In genomic region chr4:189096108-189096507, GRCh38 we compare ENCODE assay signal across 34 cellular contexts.
"Had no signal": no experiment of that assay in that cellular context is flagged by ENCODE, and none has a peak within 500 bp of the region (broad histone marks: within the 10 kb centered on the region; RNA-seq: fewer than 3 reads in every experiment).

No MANE protein-coding gene starts in this region.

- H3K4me3 ChIP-seq: adrenal gland, body of pancreas, breast epithelium had no signal

- ATAC-seq: activated CD4-positive, alpha-beta T cell treated with anti-CD3 and anti-CD28 coated beads for 36 hours; activated CD4-positive, CD25-positive, alpha-beta regulatory T cell treated with anti-CD3 and anti-CD28 coated beads, Interleukin-2, amount 50 U/mL, for 24 hours; activated CD8-positive, alpha-beta memory T cell treated with anti-CD3 and anti-CD28 coated beads, Interleukin-2, amount 10 ng/mL, durations not matched to agents 7 days and 5 days; activated CD8-positive, alpha-beta T cell treated with anti-CD3 and anti-CD28 coated beads, Interleukin-2, amount 10 ng/mL, durations not matched to agents 7 days and 5 days; activated naive CD4-positive, alpha-beta T cell treated with anti-CD3 and anti-CD28 coated beads, Interleukin-2, amount 50 U/mL, for 72 hours; activated T-cell treated with anti-CD3 and anti-CD28 coated beads, Interleukin-2, amount 50 U/mL, for 4 hours; activated T-cell treated with anti-CD3 and anti-CD28 coated beads, Interleukin-2, amount 50 U/mL, for 72 hours; activated T-helper 17 cell treated with anti-CD3 and anti-CD28 coated beads, Interleukin-2, amount 50 U/mL, for 72 hours; body of pancreas had no signal

- H3K36me3 ChIP-seq: adrenal gland, brain microvascular endothelial cell, breast epithelium, WERI-Rb-1 had no signal

- H3K27me3 ChIP-seq: adrenal gland, body of pancreas, brain microvascular endothelial cell, breast epithelium had no signal

- H3K9me3 ChIP-seq: adrenal gland, body of pancreas, breast epithelium had no signal

- DNase-seq: activated CD4-positive, alpha-beta memory T cell treated with anti-CD3 and anti-CD28 coated beads for 36 hours; activated CD4-positive, alpha-beta T cell treated with anti-CD3 and anti-CD28 coated beads for 1 hour; activated CD4-positive, alpha-beta T cell treated with anti-CD3 and anti-CD28 coated beads for 36 hours; activated CD4-positive, alpha-beta T cell treated with anti-CD3 and anti-CD28 coated beads for 48 hours; activated CD4-positive, alpha-beta T cell treated with anti-CD3 and anti-CD28 coated beads, Interleukin-2, amount 50 U/mL, for 1 hour; activated CD4-positive, alpha-beta T cell treated with anti-CD3 and anti-CD28 coated beads, Interleukin-2, amount 50 U/mL, for 4 hours; activated CD4-positive, CD25-positive, alpha-beta regulatory T cell; activated CD8-positive, alpha-beta memory T cell treated with anti-CD3 and anti-CD28 coated beads for 24 hours; activated CD8-positive, alpha-beta memory T cell treated with anti-CD3 and anti-CD28 coated beads, Interleukin-2, amount 10 ng/mL, durations not matched to agents 7 days and 5 days; activated CD8-positive, alpha-beta T cell treated with anti-CD3 and anti-CD28 coated beads, Interleukin-2, amount 10 ng/mL, durations not matched to agents 7 days and 5 days; activated effector memory CD4-positive, alpha-beta T cell treated with anti-CD3 and anti-CD28 coated beads, Interleukin-2, amount 50 U/mL, for 16 hours; activated gamma-delta T cell treated with Interleukin-2 at 50 U/mL for 16 hours; activated naive CD4-positive, alpha-beta T cell; activated naive CD4-positive, alpha-beta T cell treated with anti-CD3 and anti-CD28 coated beads for 36 hours; activated naive CD4-positive, alpha-beta T cell treated with anti-CD3 and anti-CD28 coated beads, Interleukin-2, amount 50 U/mL, for 16 hours; activated naive CD8-positive, alpha-beta T cell treated with anti-CD3 and anti-CD28 coated beads for 36 hours; activated T-cell treated with anti-CD3 and anti-CD28 coated beads for 4 hours; activated T-cell treated with anti-CD3 and anti-CD28 coated beads, Interleukin-2, amount 50 U/mL, for 1 hour; activated T-cell treated with anti-CD3 and anti-CD28 coated beads, Interleukin-2, amount 50 U/mL, for 4 hours; activated T-cell treated with anti-CD3 and anti-CD28 coated beads, Interleukin-2, amount 50 U/mL, for 72 hours; adrenal gland; amniotic stem cell; aorta; body of pancreas; brain microvascular endothelial cell; central memory CD4-positive, alpha-beta T cell; T-helper 1 cell; T-helper 2 cell; T-helper 9 cell; WERI-Rb-1 had no signal

- H3K27ac ChIP-seq: adrenal gland, body of pancreas, brain microvascular endothelial cell, breast epithelium, WERI-Rb-1 had no signal

- H3K4me1 ChIP-seq: adrenal gland, body of pancreas, breast epithelium had no signal
